1 cellular context compared by ENCODE assay signal in the genomic region with DNA sequence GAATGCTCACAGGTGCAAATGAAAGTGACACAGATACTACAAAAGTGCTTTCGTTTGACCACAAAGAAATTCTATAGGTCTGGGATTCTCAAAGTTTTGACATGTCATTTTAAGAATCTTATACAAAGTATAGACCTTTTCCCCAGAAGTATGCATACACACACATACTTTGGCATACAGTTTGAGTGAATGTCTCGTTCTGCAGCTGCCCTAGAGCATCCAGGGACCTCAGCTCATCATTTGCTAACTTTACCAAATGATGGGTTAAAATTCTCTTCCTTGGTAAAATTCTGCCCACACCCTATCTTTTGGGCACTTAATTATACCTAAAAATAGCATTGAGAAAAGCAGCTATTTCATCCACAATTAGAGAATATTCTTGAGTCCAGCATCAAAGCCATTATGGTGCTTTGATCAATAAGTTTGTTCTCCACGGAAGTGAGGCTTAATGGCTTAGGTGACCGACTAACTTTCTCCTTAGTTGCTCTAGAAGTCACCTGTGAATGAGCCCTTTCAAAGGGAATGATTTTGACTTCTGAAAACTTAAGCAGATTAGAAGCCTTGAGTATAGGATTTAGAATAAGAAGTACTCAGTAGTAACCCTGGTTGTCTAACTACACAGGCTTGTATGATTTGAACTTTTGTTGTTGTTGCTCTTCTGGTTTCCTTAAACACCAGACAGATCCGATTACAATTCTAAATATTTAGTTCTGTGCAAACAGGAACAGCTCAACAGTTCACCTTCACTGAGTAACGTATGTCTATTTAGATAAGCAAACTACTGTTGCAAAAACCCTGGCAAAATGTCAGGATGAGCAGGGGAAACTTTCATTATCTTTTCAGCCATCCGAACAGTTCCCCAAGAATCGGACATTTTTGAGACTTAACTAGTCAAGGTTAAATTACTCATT.
TF ChIP-seq lines count a peak whose summit lies in the region.

No MANE protein-coding gene starts in this region.

TF ChIP-seq in liver, 16 proteins besides CTCF, POLR2A, EP300 and RAD21 (continued from another document):
- peak; percentile 30 for TF ChIP-seq HNF4G (IDR thresholded peaks at IDR 0.05)
- TF ChIP-seq RXRA (IDR thresholded peaks at IDR 0.05): peak; percentile 27 to 61
- TF ChIP-seq, protein P1, sequence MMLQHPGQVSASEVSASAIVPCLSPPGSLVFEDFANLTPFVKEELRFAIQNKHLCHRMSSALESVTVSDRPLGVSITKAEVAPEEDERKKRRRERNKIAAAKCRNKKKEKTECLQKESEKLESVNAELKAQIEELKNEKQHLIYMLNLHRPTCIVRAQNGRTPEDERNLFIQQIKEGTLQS (IDR thresholded peaks at IDR 0.05): no peak
- TF ChIP-seq, protein P2, sequence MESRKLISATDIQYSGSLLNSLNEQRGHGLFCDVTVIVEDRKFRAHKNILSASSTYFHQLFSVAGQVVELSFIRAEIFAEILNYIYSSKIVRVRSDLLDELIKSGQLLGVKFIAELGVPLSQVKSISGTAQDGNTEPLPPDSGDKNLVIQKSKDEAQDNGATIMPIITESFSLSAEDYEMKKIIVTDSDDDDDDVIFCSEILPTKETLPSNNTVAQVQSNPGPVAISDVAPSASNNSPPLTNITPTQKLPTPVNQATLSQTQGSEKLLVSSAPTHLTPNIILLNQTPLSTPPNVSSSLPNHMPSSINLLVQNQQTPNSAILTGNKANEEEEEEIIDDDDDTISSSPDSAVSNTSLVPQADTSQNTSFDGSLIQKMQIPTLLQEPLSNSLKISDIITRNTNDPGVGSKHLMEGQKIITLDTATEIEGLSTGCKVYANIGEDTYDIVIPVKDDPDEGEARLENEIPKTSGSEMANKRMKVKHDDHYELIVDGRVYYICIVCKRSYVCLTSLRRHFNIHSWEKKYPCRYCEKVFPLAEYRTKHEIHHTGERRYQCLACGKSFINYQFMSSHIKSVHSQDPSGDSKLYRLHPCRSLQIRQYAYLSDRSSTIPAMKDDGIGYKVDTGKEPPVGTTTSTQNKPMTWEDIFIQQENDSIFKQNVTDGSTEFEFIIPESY (IDR thresholded peaks at IDR 0.05): no peak
